Comparison of ENCODE assay signal across 10 cellular contexts in the genomic region with DNA sequence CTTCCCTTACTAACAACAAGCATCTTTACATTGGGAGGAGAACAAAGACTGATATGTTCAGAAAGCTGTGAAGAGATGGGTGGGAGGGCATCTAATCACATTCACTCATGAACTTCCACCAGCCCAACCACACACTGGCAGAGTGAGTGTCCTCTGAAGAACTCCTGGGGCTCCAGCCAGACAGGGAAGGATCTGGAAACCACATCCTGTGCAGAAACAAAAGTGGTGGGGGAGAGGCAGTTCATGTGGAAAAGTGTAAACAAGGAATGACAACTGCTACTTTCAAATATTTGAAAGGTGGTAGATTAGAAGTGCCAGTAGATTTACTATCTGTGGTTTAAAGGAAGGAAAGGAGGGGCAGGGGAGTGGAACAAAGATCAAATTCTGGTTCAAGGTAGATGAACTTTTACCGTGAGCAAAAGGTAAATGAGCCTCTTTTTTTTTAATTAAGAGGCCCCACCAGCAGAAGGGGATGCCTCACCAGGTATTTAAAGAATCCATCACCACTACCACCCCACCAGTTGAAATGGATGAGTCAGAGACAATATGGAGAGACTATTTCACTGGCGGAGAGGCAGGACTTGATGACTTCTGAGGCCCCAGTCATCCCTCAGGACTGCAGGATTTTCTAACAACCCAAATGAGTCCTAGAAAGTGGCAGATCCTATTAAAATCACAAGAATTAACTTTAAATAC. TPM values are rescaled to one million over a fixed set of nuclear protein-coding genes. Genes with fewer than 3 reads are reported as not detected.
DNase-seq lines count a peak whose midpoint lies in the region; ATAC-seq, FAIRE-seq and TF ChIP-seq lines count a peak whose summit lies in the region.
"Had no signal": no experiment of that assay in that cellular context is flagged by ENCODE, and none has a peak within 500 bp of the region (broad histone marks: within the 10 kb centered on the region; RNA-seq: fewer than 3 reads in every experiment).

No MANE protein-coding gene starts in this region.

- H3K27ac ChIP-seq in C4-2B (peak overlapping the region; percentile 62; the same call in 1 of the 2 replicates), HUES6 (ENCODE audit: low read depth, low read length) (peak overlapping the region; percentile 28; the same call in 1 of the 2 replicates), astrocyte (ENCODE audit: low read depth, low read length) (peak overlapping the region; percentile 76), liver (ENCODE audit: low read depth in 1 of 2, low read length in 2 of 2) (peak overlapping the region; percentile 4 to 55), ovary (no peak overlapping the region), thyroid gland (no peak overlapping the region)
- H3K27ac ChIP-seq: esophagus squamous epithelium had no signal

- H3K79me2 ChIP-seq in astrocyte (ENCODE audit: insufficient read depth, low read length), result no peaks in the 10 kb centered on the region

- H3K27me3 ChIP-seq in HUES6 (ENCODE audit: control insufficient read depth, insufficient read depth, low read length) (no peaks in the 10 kb centered on the region), astrocyte (ENCODE audit: insufficient read depth, low read length) (no peaks in the 10 kb centered on the region), liver (ENCODE audit: control insufficient read depth in 4 of 4, insufficient read depth in 4 of 4, low read length in 3 of 4) (no peaks in the 10 kb centered on the region), ovary (no peaks in the 10 kb centered on the region), thyroid gland (no peaks in the 10 kb centered on the region)
- H3K27me3 ChIP-seq: esophagus squamous epithelium had no signal

- H3K9me3 Mint-ChIP-seq in astrocyte (ENCODE audit: unreplicated experiment) (no peaks in the 10 kb centered on the region), type B pancreatic cell (no peaks in the 10 kb centered on the region)

- H3K4me1 ChIP-seq in HUES6 (ENCODE audit: control insufficient read depth, insufficient read depth, low read length) (peaks cover 47% of the 10 kb centered on the region), astrocyte (ENCODE audit: insufficient read depth, low read length) (peaks cover 42% of the 10 kb centered on the region), liver (ENCODE audit: control insufficient read depth in 4 of 4, insufficient read depth in 4 of 4, low read length in 3 of 4) (peaks cover 9 to 58% (median 41%) of the 10 kb centered on the region in 4 donors), ovary (ENCODE audit: insufficient read depth) (no peaks in the 10 kb centered on the region), thyroid gland (peaks cover 13 to 27% of the 10 kb centered on the region in 2 donors)

- H3K27ac Mint-ChIP-seq in astrocyte (ENCODE audit: unreplicated experiment) (peak overlapping the region; percentile 98), type B pancreatic cell (no peak overlapping the region)

- WGBS in liver, result 47% methylated on average over 2 of the region's 2 CpGs
- 60 to 73% (median 71%) methylated on average over 2 of the region's 2 CpGs for WGBS in ovary, 3 donors
- 74 to 83% methylated on average over 2 of the region's 2 CpGs for WGBS in thyroid gland, 2 donors

- H3K36me3 ChIP-seq in HUES6 (ENCODE audit: control insufficient read depth, insufficient read depth, low read length) (peaks cover 39% of the 10 kb centered on the region), astrocyte (ENCODE audit: insufficient read depth, low read length) (peaks cover 8% of the 10 kb centered on the region), liver (ENCODE audit: control insufficient read depth in 4 of 4, insufficient read depth in 3 of 4, low read depth in 1 of 4, low read length in 3 of 4) (peaks cover 11 to 34% (median 31%) of the 10 kb centered on the region in 4 donors), ovary (no peaks in the 10 kb centered on the region), thyroid gland (peaks cover 6 to 31% of the 10 kb centered on the region in 2 donors)

- H3K4me3 ChIP-seq in HUES6 (ENCODE audit: low read depth, low read length) (no peak overlapping the region; the same call in 1 of the 2 replicates), astrocyte (ENCODE audit: insufficient read depth, low read depth, low read length) (peak overlapping the region; percentile 45), liver (ENCODE audit: low read depth in 1 of 3, low read length in 3 of 3) (no peak overlapping the region), ovary (no peak overlapping the region), thyroid gland (replicated peaks in 1 of 3) (no peak overlapping the region)
- H3K4me3 ChIP-seq: esophagus squamous epithelium had no signal

- H3K9ac ChIP-seq in HUES6 (ENCODE audit: low read length) (peak overlapping the region; percentile 36), astrocyte (ENCODE audit: low read length) (peak overlapping the region; percentile 48), liver (ENCODE audit: low read depth in 1 of 2, low read length in 2 of 2) (no peak overlapping the region)

- TF ChIP-seq POLR2A in ovary (IDR thresholded peaks at IDR 0.05) (no peak), thyroid gland (IDR thresholded peaks at IDR 0.05) (no peak)

- no peak for ATAC-seq in GM21526 (IDR thresholded peaks at IDR 0.05; ENCODE audit: low FRiP score, unreplicated experiment)

- H2AFZ ChIP-seq in astrocyte (ENCODE audit: low read depth, low read length), result peak overlapping the region; percentile 7

- FAIRE-seq in astrocyte (lab: Jason Lieb, UNC), result peak; percentile 96

- no peak for TF ChIP-seq EP300 in ovary (IDR thresholded peaks at IDR 0.05)

- TF ChIP-seq CTCF in C4-2B (conservative IDR thresholded peaks at IDR 0.05) (no peak), astrocyte (IDR thresholded peaks at IDR 0.05; ENCODE audit: insufficient read depth, low read depth, low read length) (no peak), liver (IDR thresholded peaks at IDR 0.05; ENCODE audit: low read depth, low read length, missing input control) (no peak), ovary (IDR thresholded peaks at IDR 0.05) (no peak), type B pancreatic cell (conservative IDR thresholded peaks at IDR 0.05) (no peak), thyroid gland (IDR thresholded peaks at IDR 0.05) (no peak)

- H3K4me3 Mint-ChIP-seq in astrocyte (ENCODE audit: unreplicated experiment), result peak overlapping the region; percentile 67
- no peak overlapping the region for H3K4me3 Mint-ChIP-seq in type B pancreatic cell

- H4K20me1 ChIP-seq in astrocyte (ENCODE audit: insufficient read depth, low read length), result no peaks in the 10 kb centered on the region

- H3K4me1 Mint-ChIP-seq in astrocyte (ENCODE audit: low read depth, unreplicated experiment) (peaks cover 56% of the 10 kb centered on the region), type B pancreatic cell (ENCODE audit: unreplicated experiment) (peaks cover 11% of the 10 kb centered on the region)

- DNase-seq in astrocyte (ENCODE audit: low read depth) (peak; percentile 83), ovary (no peak), type B pancreatic cell (ENCODE audit: extremely low spot score, unreplicated experiment) (no peak), thyroid gland (no peak)
- DNase-seq: esophagus squamous epithelium; stimulated activated CD4-positive, alpha-beta T cell treated with anti-CD3 and anti-CD28 coated beads, Interleukin-4, amount 100 ng/mL, for 4 hours had no signal

- H3K27me3 Mint-ChIP-seq in astrocyte (ENCODE audit: low read depth, unreplicated experiment) (no peaks in the 10 kb centered on the region), type B pancreatic cell (peaks cover 7% of the 10 kb centered on the region)

- peak; percentile 3 to 28 for TF ChIP-seq RAD21 in liver (IDR thresholded peaks at IDR 0.05)

- peak overlapping the region; percentile 82 for H3K4me2 ChIP-seq in astrocyte (ENCODE audit: low read length)

- peaks cover 2% of the 10 kb centered on the region for H3K36me3 Mint-ChIP-seq in astrocyte (ENCODE audit: low read depth, unreplicated experiment)
- peaks cover 15% of the 10 kb centered on the region for H3K36me3 Mint-ChIP-seq in type B pancreatic cell

- intact Hi-C loops in ovary (cut with DNase I), result loop anchor here in 2 of 4 donors (10.0 kb wide), 2 partner anchors 219 to 319 kb away; no protein-coding TSS in a partner anchor
- intact Hi-C loops in thyroid gland (cut with DNase I), result no loop called here

- H3K9me3 ChIP-seq in HUES6 (ENCODE audit: control insufficient read depth, insufficient read depth, low read depth, low read length) (no peaks in the 10 kb centered on the region), astrocyte (ENCODE audit: insufficient read depth, low read depth, low read length) (no peaks in the 10 kb centered on the region), liver (ENCODE audit: control insufficient read depth in 4 of 4, low read length in 3 of 4) (no peaks in the 10 kb centered on the region), ovary (no peaks in the 10 kb centered on the region), thyroid gland (no peaks in the 10 kb centered on the region)
- H3K9me3 ChIP-seq: esophagus squamous epithelium had no signal

TF ChIP-seq in liver, 16 proteins besides CTCF, POLR2A, EP300 and RAD21 (continues in another document):
- peak; percentile 38 for TF ChIP-seq MAX (IDR thresholded peaks at IDR 0.05)
- TF ChIP-seq, protein P1, sequence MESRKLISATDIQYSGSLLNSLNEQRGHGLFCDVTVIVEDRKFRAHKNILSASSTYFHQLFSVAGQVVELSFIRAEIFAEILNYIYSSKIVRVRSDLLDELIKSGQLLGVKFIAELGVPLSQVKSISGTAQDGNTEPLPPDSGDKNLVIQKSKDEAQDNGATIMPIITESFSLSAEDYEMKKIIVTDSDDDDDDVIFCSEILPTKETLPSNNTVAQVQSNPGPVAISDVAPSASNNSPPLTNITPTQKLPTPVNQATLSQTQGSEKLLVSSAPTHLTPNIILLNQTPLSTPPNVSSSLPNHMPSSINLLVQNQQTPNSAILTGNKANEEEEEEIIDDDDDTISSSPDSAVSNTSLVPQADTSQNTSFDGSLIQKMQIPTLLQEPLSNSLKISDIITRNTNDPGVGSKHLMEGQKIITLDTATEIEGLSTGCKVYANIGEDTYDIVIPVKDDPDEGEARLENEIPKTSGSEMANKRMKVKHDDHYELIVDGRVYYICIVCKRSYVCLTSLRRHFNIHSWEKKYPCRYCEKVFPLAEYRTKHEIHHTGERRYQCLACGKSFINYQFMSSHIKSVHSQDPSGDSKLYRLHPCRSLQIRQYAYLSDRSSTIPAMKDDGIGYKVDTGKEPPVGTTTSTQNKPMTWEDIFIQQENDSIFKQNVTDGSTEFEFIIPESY (IDR thresholded peaks at IDR 0.05), result no peak
- TF ChIP-seq, protein P2, sequence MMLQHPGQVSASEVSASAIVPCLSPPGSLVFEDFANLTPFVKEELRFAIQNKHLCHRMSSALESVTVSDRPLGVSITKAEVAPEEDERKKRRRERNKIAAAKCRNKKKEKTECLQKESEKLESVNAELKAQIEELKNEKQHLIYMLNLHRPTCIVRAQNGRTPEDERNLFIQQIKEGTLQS (IDR thresholded peaks at IDR 0.05), result no peak

RNA-seq across cellular contexts. Expression of gene GOT1, which starts 34.5 kb away (rescaled TPM):
- total RNA-seq in astrocyte, result 46.8 and 47.4 TPM in 2 replicates
- 100 to 1,000 TPM in 1 of 2 donors, 10 to 100 TPM in 1; 73.5 to 137 TPM for total RNA-seq in liver
- polyA plus RNA-seq in liver, result 100 to 1,000 TPM; 109 to 271 TPM
- 10 to 100 TPM; 12.5 to 80.4 (median 18.2) TPM for total RNA-seq in ovary
- 10 to 100 TPM; 15.2 to 47.0 TPM for polyA plus RNA-seq in ovary
- 50.9 and 57.6 TPM in 2 replicates for total RNA-seq in type B pancreatic cell (ENCODE audit: low replicate concordance)
- 10 to 100 TPM; 19.3 to 57.3 (median 36.7) TPM for total RNA-seq in thyroid gland

Comparison
In these comparisons a context has a peak if more than half of its experiments do, and no peak if none do; other contexts are left out.
1. H3K27ac ChIP-seq: peak in C4-2B (single experiment), HUES6 (single experiment), astrocyte (single experiment) and liver (2 of 2); none in ovary (0 of 2) and thyroid gland (0 of 3).
2. H3K9ac ChIP-seq: peak in HUES6 (single experiment) and astrocyte (single experiment); none in liver (0 of 2).